24 cellular contexts compared by ENCODE assay signal in genomic region chr12:30905483-30906009, GRCh38. TPM values are rescaled to one million over a fixed set of nuclear protein-coding genes. Genes with fewer than 3 reads are reported as not detected.
"Had no signal": no experiment of that assay in that cellular context is flagged by ENCODE, and none has a peak within 500 bp of the region (broad histone marks: within the 10 kb centered on the region; RNA-seq: fewer than 3 reads in every experiment).

No MANE protein-coding gene starts in this region.

- H3K27ac ChIP-seq: esophagus muscularis mucosa, gastroesophageal sphincter, heart left ventricle, ovary, right lobe of liver, stomach, vagina had no signal

- H3K4me3 ChIP-seq: esophagus muscularis mucosa, gastroesophageal sphincter, heart left ventricle, ovary, right lobe of liver, stomach, vagina had no signal

- FAIRE-seq: bronchial epithelial cell, endothelial cell of umbilical vein, small intestine had no signal

- ATAC-seq: activated CD8-positive, alpha-beta T cell treated with anti-CD3 and anti-CD28 coated beads for 36 hours; activated naive CD8-positive, alpha-beta T cell treated with anti-CD3 and anti-CD28 coated beads, Interleukin-2, amount 50 U/mL, for 24 hours; gastroesophageal sphincter; heart left ventricle; naive thymus-derived CD4-positive, alpha-beta T cell; right lobe of liver; stimulated activated effector memory CD8-positive, alpha-beta T cell treated with anti-CD3 and anti-CD28 coated beads, Interleukin-12 subunit alpha, Interleukin-12 subunit beta, amount 100 ng/mL, for 72 hours had no signal

- DNase-seq: activated CD4-positive, alpha-beta T cell treated with anti-CD3 and anti-CD28 coated beads, Interleukin-2, amount 10 ng/mL, durations not matched to agents 24 days and 14 days; activated CD8-positive, alpha-beta T cell treated with anti-CD3 and anti-CD28 coated beads for 36 hours; activated naive CD4-positive, alpha-beta T cell treated with anti-CD3 and anti-CD28 coated beads, Interleukin-2, amount 10 ng/mL, durations not matched to agents 7 days and 5 days; activated naive CD8-positive, alpha-beta T cell treated with anti-CD3 and anti-CD28 coated beads, Interleukin-2, amount 50 U/mL, for 24 hours; activated T-cell treated with anti-CD3 and anti-CD28 coated beads, Interleukin-2, amount 50 U/mL, for 24 hours; anterior cingulate cortex; cerebellar nuclear complex; effector CD8-positive, alpha-beta T cell; heart left ventricle; mesenchymal stem cell; naive thymus-derived CD4-positive, alpha-beta T cell; ovary; right lobe of liver; small intestine; stimulated activated CD4-positive, alpha-beta T cell treated with anti-CD3 and anti-CD28 coated beads, Interleukin-15, amount 100 ng/mL, for 24 hours; stimulated activated CD4-positive, alpha-beta T cell treated with anti-CD3 and anti-CD28 coated beads, Interleukin-4, amount 100 ng/mL, for 1 hour; stomach; T1000 had no signal

- H3K27me3 ChIP-seq: esophagus muscularis mucosa, gastroesophageal sphincter, ovary, right lobe of liver, stomach, vagina had no signal

RNA-seq across cellular contexts. Expression of gene TSPAN11, which starts 21.0 kb away (rescaled TPM):
- total RNA-seq: activated CD4-positive, alpha-beta T cell treated with anti-CD3 and anti-CD28 coated beads, Interleukin-2, amount 10 ng/mL, durations not matched to agents 24 days and 14 days; activated CD8-positive, alpha-beta T cell treated with anti-CD3 and anti-CD28 coated beads for 36 hours; bronchial epithelial cell; naive thymus-derived CD4-positive, alpha-beta T cell had no signal
- polyA plus RNA-seq: naive thymus-derived CD4-positive, alpha-beta T cell had no signal
